In the genomic region with DNA sequence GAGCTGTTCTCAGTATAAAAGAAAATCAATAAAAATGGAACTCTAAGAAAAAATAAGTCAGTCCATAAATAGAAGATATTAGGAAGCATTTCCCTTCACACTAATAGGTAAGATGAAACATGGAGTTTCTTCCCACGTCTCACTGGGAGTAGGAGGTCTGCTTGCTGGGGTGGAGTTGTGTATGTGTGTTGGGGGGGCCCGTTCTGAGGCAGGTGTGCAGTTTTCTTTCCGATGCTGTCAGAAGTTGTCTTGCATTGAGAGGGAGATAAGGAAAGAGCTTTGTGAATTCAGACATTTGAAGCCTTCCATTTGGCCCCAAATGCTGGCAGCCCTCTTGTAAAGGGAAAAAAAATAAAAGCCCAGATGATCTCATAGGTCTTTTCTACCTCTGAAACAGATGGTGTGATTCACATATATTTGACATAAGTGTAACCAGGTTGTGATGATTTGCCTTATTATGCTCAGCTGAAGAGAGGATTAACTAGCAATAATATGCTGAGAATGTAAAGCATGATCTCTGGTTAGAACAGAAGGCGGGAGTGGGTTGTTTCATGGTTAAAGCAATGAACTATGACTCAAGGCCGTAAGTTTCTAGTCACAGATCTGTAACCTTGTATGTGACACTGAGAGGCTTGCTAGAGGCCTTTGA, we compare ENCODE assay signal across 9 cellular contexts. TPM values are rescaled to one million over a fixed set of nuclear protein-coding genes. Genes with fewer than 3 reads are reported as not detected.
DNase-seq lines count a peak whose midpoint lies in the region; ATAC-seq lines count a peak whose summit lies in the region.
"Had no signal": no experiment of that assay in that cellular context is flagged by ENCODE, and none has a peak within 500 bp of the region (broad histone marks: within the 10 kb centered on the region; RNA-seq: fewer than 3 reads in every experiment).

No MANE protein-coding gene starts in this region.

- no peaks in the 10 kb centered on the region for H3K27me3 ChIP-seq in naive thymus-derived CD4-positive, alpha-beta T cell (ENCODE audit: control insufficient read depth in 2 of 2, insufficient read depth in 2 of 2, low read length in 2 of 2)

- no peaks in the 10 kb centered on the region for H3K9me3 ChIP-seq in naive thymus-derived CD4-positive, alpha-beta T cell (ENCODE audit: control insufficient read depth in 2 of 3, low read length in 3 of 3)

- intact Hi-C loops in naive thymus-derived CD4-positive, alpha-beta T cell (cut with micrococcal nuclease) = loop anchor here in 1 of 2 donors (2.0 kb wide), 1 partner anchor 17 kb away; no protein-coding TSS in a partner anchor

- H3K36me3 Mint-ChIP-seq in activated naive CD8-positive, alpha-beta T cell = peaks cover 33% of the 10 kb centered on the region
- peaks cover 6 to 70% (median 49%) of the 10 kb centered on the region in 5 donors for H3K36me3 Mint-ChIP-seq in naive thymus-derived CD4-positive, alpha-beta T cell

- ATAC-seq in HG02884 (IDR thresholded peaks at IDR 0.05; ENCODE audit: unreplicated experiment) (peak; percentile 46), GM18870 (IDR thresholded peaks at IDR 0.05; ENCODE audit: unreplicated experiment) (no peak), HG02623 (IDR thresholded peaks at IDR 0.05; ENCODE audit: unreplicated experiment) (no peak)
- no peak for ATAC-seq in naive thymus-derived CD4-positive, alpha-beta T cell

- CTCF ChIA-PET in naive thymus-derived CD4-positive, alpha-beta T cell (lab: Charles Lee) = interaction anchor here (0.7 to 5.2 kb wide), 2 partner anchors 7 to 117 kb away, joined by 3 to 26 read pairs; partner anchors contain the start of gene RASGRP1

- peak overlapping the region; percentile 91 for H3K27ac ChIP-seq in naive thymus-derived CD4-positive, alpha-beta T cell (ENCODE audit: low read depth, low read length)
- H3K27ac ChIP-seq: RWPE1 had no signal

- H3K4me3 ChIP-seq in naive thymus-derived CD4-positive, alpha-beta T cell (ENCODE audit: low read length) = peak overlapping the region; percentile 4

- peak overlapping the region; percentile 86 for H3K4me3 Mint-ChIP-seq in activated naive CD8-positive, alpha-beta T cell
- H3K4me3 Mint-ChIP-seq in naive thymus-derived CD4-positive, alpha-beta T cell = peak overlapping the region in 9 of 10 donors; percentile 53 to 98 (median 83)

- peaks cover 11 to 47% (median 16%) of the 10 kb centered on the region in 3 experiments for H3K36me3 ChIP-seq in naive thymus-derived CD4-positive, alpha-beta T cell (ENCODE audit: control insufficient read depth in 2 of 3, insufficient read depth in 3 of 3, low read length in 3 of 3)

- POLR2A ChIA-PET in naive thymus-derived CD4-positive, alpha-beta T cell (lab: Charles Lee) = interaction anchor here (0.6 to 2.8 kb wide), 10 partner anchors 8 to 135 kb away, joined by 3 to 12 read pairs (median 6); no protein-coding TSS in a partner anchor

- peaks cover 97% of the 10 kb centered on the region for H3K4me1 Mint-ChIP-seq in activated naive CD8-positive, alpha-beta T cell (ENCODE audit: low read depth)
- H3K4me1 Mint-ChIP-seq in naive thymus-derived CD4-positive, alpha-beta T cell = peaks cover 74 to 99% (median 98%) of the 10 kb centered on the region in 7 donors

- H3K27me3 Mint-ChIP-seq in activated naive CD8-positive, alpha-beta T cell = no peaks in the 10 kb centered on the region
- no peaks in the 10 kb centered on the region for H3K27me3 Mint-ChIP-seq in naive thymus-derived CD4-positive, alpha-beta T cell

- DNase-seq in GM03348 (ENCODE audit: low spot score) (peak; percentile 55), NCI-H526 treated with DMSO at 0.1 percent for 48 hours (lab: John Stamatoyannopoulos, UW) (no peak), DMS53 (lab: John Stamatoyannopoulos, UW) (no peak)
- peak in 1 of 9 donors; percentile 32 for DNase-seq in naive thymus-derived CD4-positive, alpha-beta T cell

- H3K9me3 Mint-ChIP-seq in activated naive CD8-positive, alpha-beta T cell (ENCODE audit: low read depth) = no peaks in the 10 kb centered on the region
- H3K9me3 Mint-ChIP-seq in naive thymus-derived CD4-positive, alpha-beta T cell = peaks cover 0 to 2% (median 0%) of the 10 kb centered on the region in 11 donors

- H3K27ac Mint-ChIP-seq in activated naive CD8-positive, alpha-beta T cell = peak overlapping the region; percentile 98
- H3K27ac Mint-ChIP-seq in naive thymus-derived CD4-positive, alpha-beta T cell = peak overlapping the region; percentile 73 to 98 (median 89)

- H3K4me1 ChIP-seq in naive thymus-derived CD4-positive, alpha-beta T cell (ENCODE audit: control insufficient read depth in 2 of 2, insufficient read depth in 2 of 2, low read length in 2 of 2) = peaks cover 95 to 97% of the 10 kb centered on the region in 2 donors

RNA-seq across cellular contexts. Expression of gene RASGRP1, which starts 8.8 kb away (rescaled TPM):
- 100 to 1,000 TPM; 100 to 182 (median 101) TPM for total RNA-seq in naive thymus-derived CD4-positive, alpha-beta T cell
- polyA plus RNA-seq in naive thymus-derived CD4-positive, alpha-beta T cell = 100 to 1,000 TPM in 1 of 2 donors, 10 to 100 TPM in 1; 77.6 to 113 TPM
